In the genomic region with DNA sequence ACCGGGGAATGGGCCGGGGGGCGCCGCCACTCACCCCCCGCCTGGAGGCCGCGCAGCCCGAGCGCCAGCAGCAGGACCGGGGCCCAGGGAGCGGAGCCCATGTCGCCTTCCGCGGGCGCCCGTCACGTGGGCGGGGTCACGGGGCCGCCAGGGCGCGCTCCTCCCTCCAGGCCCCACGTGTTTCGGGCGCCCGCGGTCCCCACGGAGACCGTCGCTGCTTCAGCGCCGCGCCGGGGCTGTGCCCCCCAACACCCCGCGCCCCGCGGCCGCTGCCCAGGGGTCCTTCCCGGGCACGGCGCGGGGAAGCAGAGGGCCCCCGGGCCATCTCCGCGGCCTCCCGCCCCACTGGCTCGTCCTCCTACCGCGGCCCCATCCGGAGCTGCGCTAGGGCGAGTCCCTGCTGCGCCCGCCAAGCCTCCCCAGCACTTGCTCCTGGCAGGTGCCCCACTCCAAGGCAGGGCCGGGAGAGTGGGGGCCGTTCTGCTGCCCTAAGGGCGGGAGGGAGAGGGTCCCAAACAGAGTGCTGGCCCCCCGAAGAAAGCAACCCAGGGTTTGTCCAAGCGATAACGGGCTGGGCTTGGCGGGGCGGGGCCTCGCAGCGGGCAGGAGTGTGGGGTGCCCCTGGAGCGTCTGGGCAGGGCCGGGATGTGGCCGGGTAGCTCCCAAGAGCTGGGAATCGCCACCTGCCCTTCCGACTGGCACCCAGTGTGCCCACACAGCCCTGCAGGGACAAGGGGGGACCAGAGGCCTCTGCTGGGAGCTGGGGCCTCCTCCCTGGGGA, we compare ENCODE assay signal across 8 cellular contexts. TPM values are rescaled to one million over a fixed set of nuclear protein-coding genes. Genes with fewer than 3 reads are reported as not detected.
DNase-seq lines count a peak whose midpoint lies in the region; ATAC-seq and TF ChIP-seq lines count a peak whose summit lies in the region.

Gene DPP7, minus strand, starts transcription at position 121 of the 781 bp plus-strand sequence. Its CDS starts 20 bp downstream, at position 101.

- ATAC-seq in GM23338 (peak; percentile 42), left lobe of liver (peak; percentile 95)

- no peaks in the 10 kb centered on the region for H3K79me2 ChIP-seq in GM23338 (replicated peaks; ENCODE audit: insufficient read depth)

- peaks cover 5% of the 10 kb centered on the region; the same call in 1 of the 3 replicates for H3K36me3 Mint-ChIP-seq in GM23338 (ENCODE audit: low read depth)

- peaks cover 26% of the 10 kb centered on the region for H3K27me3 Mint-ChIP-seq in GM23338 (ENCODE audit: insufficient read depth, low read depth, poor library complexity)

- H3F3A ChIP-seq in GM23338 (replicated peaks; ENCODE audit: low read depth), result no peaks in the 10 kb centered on the region

- peak within 1 kb of the TSS; percentile 81 for H3K4me2 ChIP-seq in GM23338

- no peaks in the 10 kb centered on the region; the same call in 1 of the 2 replicates for H3K4me1 ChIP-seq in GM23338 (ENCODE audit: insufficient read depth)

- H3K27ac Mint-ChIP-seq in GM23338, result no peak within 1 kb of the TSS

- H3K4me3 ChIP-seq in GM23338, result peak within 1 kb of the TSS; percentile 55

- no peak within 1 kb of the TSS for H3K27ac ChIP-seq in GM23338 (ENCODE audit: low read depth)

- H3K9me3 Mint-ChIP-seq in GM23338, result peaks cover 12% of the 10 kb centered on the region

- no peaks in the 10 kb centered on the region; the same call in 2 of the 3 replicates for H3K4me1 Mint-ChIP-seq in GM23338

- H4K20me1 ChIP-seq in GM23338 (replicated peaks; ENCODE audit: insufficient read depth), result no peaks in the 10 kb centered on the region

- peak within 1 kb of the TSS; percentile 50 for H3K4me3 Mint-ChIP-seq in GM23338

- H2AFZ ChIP-seq in GM23338, result peak within 1 kb of the TSS; percentile 38; the same call in 1 of the 2 replicates

- peaks cover 44% of the 10 kb centered on the region for H3K27me3 ChIP-seq in GM23338 (ENCODE audit: insufficient read depth)

- no peak for TF ChIP-seq CTCF in GM23338 (conservative IDR thresholded peaks at IDR 0.05; ENCODE audit: low read depth in 2 of 2)

- H3K9me2 ChIP-seq in GM23338 (ENCODE audit: insufficient read depth), result no peaks in the 10 kb centered on the region

- H3K36me3 ChIP-seq in GM23338 (ENCODE audit: insufficient read depth), result no peaks in the 10 kb centered on the region

- DNase-seq in GM03348 (ENCODE audit: low spot score), result peak; percentile 96
- peak; percentile 45 for DNase-seq in GM23338 (ENCODE audit: low spot score)
- DNase-seq in NCI-H1105 treated with DMSO at 0.1 percent for 48 hours (lab: John Stamatoyannopoulos, UW), result peak; percentile 50
- peak; percentile 68 for DNase-seq in activated CD4-positive, alpha-beta T cell treated with anti-CD3 and anti-CD28 coated beads for 1 hour
- peak; percentile 89 for DNase-seq in cerebellum (ENCODE audit: low spot score)
- peak; percentile 81 for DNase-seq in left lobe of liver (ENCODE audit: low spot score)
- peak; percentile 74 for DNase-seq in stimulated activated CD4-positive, alpha-beta T cell treated with anti-CD3 and anti-CD28 coated beads, Interleukin-2, amount 100 ng/mL, for 4 hours (ENCODE audit: low read depth)
- DNase-seq in SK-N-DZ (ENCODE audit: low spot score), result no peak

TF ChIP-seq in GM23338, 12 proteins besides CTCF, POLR2A, EP300 and RAD21:
- TF ChIP-seq EZH2phosphoT487 (IDR thresholded peaks at IDR 0.05; ENCODE audit: unreplicated experiment), result no peak
- no peak for TF ChIP-seq ZNF331 (CRISPR knock-in tag; IDR thresholded peaks at IDR 0.05; ENCODE audit: low read depth)
- TF ChIP-seq EZH2 (IDR thresholded peaks at IDR 0.05; ENCODE audit: low read depth, unreplicated experiment), result peak; percentile 10
- TF ChIP-seq, protein P1, sequence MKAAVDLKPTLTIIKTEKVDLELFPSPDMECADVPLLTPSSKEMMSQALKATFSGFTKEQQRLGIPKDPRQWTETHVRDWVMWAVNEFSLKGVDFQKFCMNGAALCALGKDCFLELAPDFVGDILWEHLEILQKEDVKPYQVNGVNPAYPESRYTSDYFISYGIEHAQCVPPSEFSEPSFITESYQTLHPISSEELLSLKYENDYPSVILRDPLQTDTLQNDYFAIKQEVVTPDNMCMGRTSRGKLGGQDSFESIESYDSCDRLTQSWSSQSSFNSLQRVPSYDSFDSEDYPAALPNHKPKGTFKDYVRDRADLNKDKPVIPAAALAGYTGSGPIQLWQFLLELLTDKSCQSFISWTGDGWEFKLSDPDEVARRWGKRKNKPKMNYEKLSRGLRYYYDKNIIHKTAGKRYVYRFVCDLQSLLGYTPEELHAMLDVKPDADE (IDR thresholded peaks at IDR 0.05), result no peak
- TF ChIP-seq POLR2AphosphoS5 (IDR thresholded peaks at IDR 0.05; ENCODE audit: low read depth), result no peak; the same call in 1 of the 2 replicates
- no peak for TF ChIP-seq REST (IDR thresholded peaks at IDR 0.05; ENCODE audit: unreplicated experiment)
TF ChIP-seq in GM23338: peak in this region for 1.

RNA-seq across cellular contexts. Expression of gene DPP7, which starts in this region (rescaled TPM):
- total RNA-seq in GM23338 (2014; rRNA removed; shearing (Covaris generic)), result 9.7 and 19.7 TPM in 2 replicates
- polyA plus RNA-seq in GM23338 (2016; fragmentation: Nextera tagmentation; extraction: Ambion mirVana), result 25.2 and 26.8 TPM in 2 replicates
- total RNA-seq in cerebellum (12.2 TPM), left lobe of liver (87.0 TPM)
- 36.6 and 41.5 TPM in 2 replicates for polyA plus RNA-seq in SK-N-DZ (2014; cell fraction: cytosol; rRNA removed)
- polyA plus RNA-seq in SK-N-DZ (2014; cell fraction: nucleus; rRNA removed), result 548 and 584 TPM in 2 replicates
